In the genomic region with DNA sequence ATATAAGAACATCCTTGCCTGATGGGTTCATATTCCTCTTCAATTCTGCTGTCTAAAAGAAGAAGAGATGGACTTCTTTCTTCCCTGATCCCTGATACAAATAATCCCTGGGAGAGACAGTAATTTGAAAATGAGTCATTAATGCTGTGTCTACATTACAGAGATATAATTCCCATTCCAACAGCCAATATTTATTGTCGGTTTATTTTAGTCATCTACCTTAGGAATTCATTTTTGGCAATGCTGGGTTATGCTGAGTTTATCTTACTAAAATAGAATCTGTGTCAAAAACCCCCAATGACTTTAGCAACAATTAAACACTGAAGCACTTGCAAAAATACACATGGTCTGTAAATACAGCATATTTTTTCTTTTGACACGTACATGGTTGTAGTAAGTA, we compare ENCODE assay signal across 12 cellular contexts. TPM values are rescaled to one million over a fixed set of nuclear protein-coding genes. Genes with fewer than 3 reads are reported as not detected.
DNase-seq lines count a peak whose midpoint lies in the region; ATAC-seq and TF ChIP-seq lines count a peak whose summit lies in the region.
"Had no signal": no experiment of that assay in that cellular context is flagged by ENCODE, and none has a peak within 500 bp of the region (broad histone marks: within the 10 kb centered on the region; RNA-seq: fewer than 3 reads in every experiment).

No MANE protein-coding gene starts in this region.

- H3K4me1 ChIP-seq in rectal smooth muscle tissue (ENCODE audit: control insufficient read depth, insufficient read depth, low read length): peaks cover 11% of the 10 kb centered on the region

- H3K4me1 Mint-ChIP-seq in progenitor cell of endocrine pancreas (ENCODE audit: low read depth): peaks cover 3% of the 10 kb centered on the region
- H3K4me1 Mint-ChIP-seq: CD14-positive monocyte had no signal

- no peaks in the 10 kb centered on the region for H3K27me3 Mint-ChIP-seq in progenitor cell of endocrine pancreas

- H3K27me3 ChIP-seq in rectal smooth muscle tissue (ENCODE audit: control insufficient read depth, insufficient read depth, low read length): no peaks in the 10 kb centered on the region

- no peak for ATAC-seq in GM21786 (IDR thresholded peaks at IDR 0.05; ENCODE audit: unreplicated experiment)
- ATAC-seq in HG03045 (IDR thresholded peaks at IDR 0.05; ENCODE audit: unreplicated experiment): no peak
- ATAC-seq: HCT116 had no signal

- H3K27ac Mint-ChIP-seq in progenitor cell of endocrine pancreas: no peak overlapping the region

- H3K4me3 Mint-ChIP-seq in progenitor cell of endocrine pancreas (ENCODE audit: low read depth): no peak overlapping the region
- H3K4me3 Mint-ChIP-seq: CD14-positive monocyte had no signal

- no peak for TF ChIP-seq CTCF in progenitor cell of endocrine pancreas (IDR thresholded peaks at IDR 0.05; ENCODE audit: unreplicated experiment)

- H3K27ac ChIP-seq in rectal smooth muscle tissue (ENCODE audit: low read depth, low read length): peak overlapping the region; percentile 56
- H3K27ac ChIP-seq: WERI-Rb-1 had no signal

- no peaks in the 10 kb centered on the region for H3K9me3 Mint-ChIP-seq in progenitor cell of endocrine pancreas (ENCODE audit: low read depth)
- H3K9me3 Mint-ChIP-seq: CD14-positive monocyte had no signal

- no peak overlapping the region for H3K4me3 ChIP-seq in rectal smooth muscle tissue (ENCODE audit: low read length)

- H3K36me3 ChIP-seq in rectal smooth muscle tissue (ENCODE audit: control insufficient read depth, insufficient read depth, low read length): no peaks in the 10 kb centered on the region
- H3K36me3 ChIP-seq: WERI-Rb-1 had no signal

- H3K9ac ChIP-seq in rectal smooth muscle tissue (ENCODE audit: low read length): no peak overlapping the region

- DNase-seq in AG20443 (ENCODE audit: low spot score): peak; percentile 61
- DNase-seq in RKO (ENCODE audit: low spot score): peak; percentile 52
- DNase-seq in fibroblast of gingiva (ENCODE audit: low read depth): peak; percentile 79
- no peak for DNase-seq in NCI-H774 (lab: John Stamatoyannopoulos, UW)
- no peak for DNase-seq in progenitor cell of endocrine pancreas (ENCODE audit: low spot score, unreplicated experiment)
- DNase-seq: activated naive CD4-positive, alpha-beta T cell treated with Interleukin-2 at 50 U/mL for 16 hours had no signal

- H3K36me3 Mint-ChIP-seq in progenitor cell of endocrine pancreas (ENCODE audit: insufficient read depth): no peaks in the 10 kb centered on the region
- H3K36me3 Mint-ChIP-seq: CD14-positive monocyte had no signal

RNA-seq across cellular contexts. Expression of a gene that starts 23.9 kb away (rescaled TPM):
- total RNA-seq in progenitor cell of endocrine pancreas: 0.29 and 0.43 TPM in 2 replicates

Comparison
In these comparisons a context has a peak if more than half of its experiments do, and no peak if none do; other contexts are left out.
1. DNase-seq: peak in AG20443 (single experiment), RKO (single experiment) and fibroblast of gingiva (single experiment); none in NCI-H774 (single experiment) and progenitor cell of endocrine pancreas (single experiment).